ENCODE assay signal across 28 cellular contexts in genomic region chr10:91284486-91285090, GRCh38.
DNase-seq lines count a peak whose midpoint lies in the region; ATAC-seq and TF ChIP-seq lines count a peak whose summit lies in the region.
"Had no signal": no experiment of that assay in that cellular context is flagged by ENCODE, and none has a peak within 500 bp of the region (broad histone marks: within the 10 kb centered on the region; RNA-seq: fewer than 3 reads in every experiment).

No MANE protein-coding gene starts in this region.

- TF ChIP-seq CTCF in DND-41 (IDR thresholded peaks at IDR 0.05; ENCODE audit: borderline replicate concordance, extremely low read depth, low read length, poor library complexity, severe bottlenecking) (no peak), left ventricle myocardium inferior (IDR thresholded peaks at IDR 0.05; ENCODE audit: borderline replicate concordance) (no peak)

- H3K9me3 ChIP-seq in DND-41 (ENCODE audit: insufficient read depth, low read length, severe bottlenecking) (no peaks in the 10 kb centered on the region), SK-N-MC (ENCODE audit: low read depth, low read length) (no peaks in the 10 kb centered on the region), left ventricle myocardium inferior (replicated peaks) (no peaks in the 10 kb centered on the region)
- H3K9me3 ChIP-seq: breast epithelium, colonic mucosa, SJCRH30, spleen, thoracic aorta, uterus had no signal

- intact Hi-C loops in left ventricle myocardium inferior (cut with micrococcal nuclease) (no loop called here), sciatic nerve (cut with DNase I) (no loop called here)

- 0 out of 2 replicates have a peak overlapping the region, but pooled peaks have one; percentile 15 for H3K27ac ChIP-seq in DND-41 (ENCODE audit: low read length)
- peak overlapping the region; percentile 98 for H3K27ac ChIP-seq in SK-N-MC
- H3K27ac ChIP-seq in left ventricle myocardium inferior (replicated peaks) = peak overlapping the region; percentile 1
- H3K27ac ChIP-seq: breast epithelium, colonic mucosa, epithelial cell of prostate, SJCRH30, spleen, uterus had no signal

- H3K9ac ChIP-seq in DND-41 (ENCODE audit: low read depth, low read length) (no peak overlapping the region), SK-N-MC (ENCODE audit: insufficient read length) (peak overlapping the region; percentile 65)

- DNase-seq in DND-41 = no peak
- DNase-seq in SK-N-MC (ENCODE audit: low read depth, low spot score) = no peak
- no peak for DNase-seq in left ventricle myocardium inferior
- no peak for DNase-seq in sciatic nerve (ENCODE audit: low spot score)
- no peak for DNase-seq in G401 (ENCODE audit: low spot score)
- DNase-seq in amygdala (lab: John Stamatoyannopoulos, UW) = no peak
- no peak for DNase-seq in NCI-H446 treated with DMSO at 0.1 percent for 48 hours (lab: John Stamatoyannopoulos, UW)
- DNase-seq: ACHN; activated CD4-positive, alpha-beta T cell treated with anti-CD3 and anti-CD28 coated beads for 36 hours; activated effector memory CD4-positive, alpha-beta T cell treated with anti-CD3 and anti-CD28 coated beads, Interleukin-2, amount 50 U/mL, for 16 hours; activated T-cell treated with anti-CD3 and anti-CD28 coated beads, Interleukin-2, amount 50 U/mL, for 24 hours; anterior cingulate cortex; CD8-positive, alpha-beta memory T cell; colonic mucosa; DMS153; effector CD8-positive, alpha-beta T cell; H7; mammary epithelial cell; NCI-H146; SJCRH30; spleen; stimulated activated CD4-positive, alpha-beta T cell treated with anti-CD3 and anti-CD28 coated beads, Interleukin-2, amount 100 ng/mL, for 24 hours; stimulated activated naive CD8-positive, alpha-beta T cell treated with anti-CD3 and anti-CD28 coated beads, Interleukin-15, Interleukin-2, amounts not matched to agents 100 U/mL and 50 U/mL, for 24 hours; T-helper 9 cell; uterus had no signal

- in situ Hi-C loops in G401 (cut with HindIII; ENCODE audit: low sequenced_read_pairs) = no loop called here

- H3K79me2 ChIP-seq in DND-41 (ENCODE audit: insufficient read depth, low read length) = no peaks in the 10 kb centered on the region

- H3K4me2 ChIP-seq in DND-41 (ENCODE audit: insufficient read depth, low read length) = no peak overlapping the region

- no peaks in the 10 kb centered on the region; the same call in 1 of the 2 replicates for H4K20me1 ChIP-seq in DND-41 (ENCODE audit: insufficient read depth, low read length)

- no peaks in the 10 kb centered on the region for H3K4me1 ChIP-seq in DND-41 (ENCODE audit: insufficient read depth, low read length)
- H3K4me1 ChIP-seq in left ventricle myocardium inferior = peaks cover 38% of the 10 kb centered on the region
- H3K4me1 ChIP-seq: breast epithelium, colonic mucosa, spleen, uterus had no signal

- peaks cover 43% of the 10 kb centered on the region for H3K36me3 ChIP-seq in DND-41 (ENCODE audit: insufficient read depth, low read length)
- H3K36me3 ChIP-seq in SK-N-MC (ENCODE audit: insufficient read depth, low read length) = no peaks in the 10 kb centered on the region; the same call in 1 of the 2 replicates
- peaks cover 7% of the 10 kb centered on the region for H3K36me3 ChIP-seq in left ventricle myocardium inferior
- H3K36me3 ChIP-seq: breast epithelium, colonic mucosa, SJCRH30, thoracic aorta, uterus had no signal

- no peaks in the 10 kb centered on the region for H3K27me3 ChIP-seq in DND-41 (ENCODE audit: insufficient read depth, low read length, poor library complexity)
- no peaks in the 10 kb centered on the region for H3K27me3 ChIP-seq in left ventricle myocardium inferior (ENCODE audit: low read depth)
- H3K27me3 ChIP-seq: breast epithelium, colonic mucosa, SJCRH30, spleen, uterus had no signal

- no peak for ATAC-seq in DND-41 (ENCODE audit: insufficient read depth, low read depth)
- peak; percentile 42 for ATAC-seq in sciatic nerve
- ATAC-seq: activated CD4-positive, alpha-beta T cell treated with anti-CD3 and anti-CD28 coated beads for 36 hours; stimulated activated naive CD8-positive, alpha-beta T cell treated with anti-CD3 and anti-CD28 coated beads, Interleukin-15, Interleukin-2, amounts not matched to agents 100 U/mL and 50 U/mL, for 24 hours had no signal

- no peak overlapping the region for H2AFZ ChIP-seq in DND-41 (ENCODE audit: low read depth, low read length)

- no peak overlapping the region for H3K4me3 ChIP-seq in DND-41 (ENCODE audit: low read depth in 1 of 2, low read length in 2 of 2)
- H3K4me3 ChIP-seq in SK-N-MC = no peak overlapping the region
- H3K4me3 ChIP-seq in left ventricle myocardium inferior = no peak overlapping the region
- H3K4me3 ChIP-seq: breast epithelium, colonic mucosa, SJCRH30, spleen, thoracic aorta, uterus had no signal

Comparison
In these comparisons a context has a peak if more than half of its experiments do, and no peak if none do; other contexts are left out.
1. H3K27ac ChIP-seq: peak in every context shown above with its lines; median percentile 98 in SK-N-MC; 15 in DND-41; 1 in left ventricle myocardium inferior.